ENCODE assay signal across 8 cellular contexts in genomic region chr17:40854175-40854814, GRCh38. TPM values are rescaled to one million over a fixed set of nuclear protein-coding genes. Genes with fewer than 3 reads are reported as not detected.
A peak's percentile ranks its signal among the peaks of the same experiment; 100 is the strongest.
DNase-seq lines count a peak whose midpoint lies in the region; ATAC-seq lines count a peak whose summit lies in the region.
"Had no signal": no experiment of that assay in that cellular context is flagged by ENCODE, and none has a peak within 500 bp of the region (broad histone marks: within the 10 kb centered on the region; RNA-seq: fewer than 3 reads in every experiment).

No MANE protein-coding gene starts in this region.

- no peak overlapping the region for H3K4me3 ChIP-seq in skeletal muscle cell (ENCODE audit: low read depth, low read length)

- ATAC-seq in GM18520 (IDR thresholded peaks at IDR 0.05; ENCODE audit: unreplicated experiment) (no peak), HG03354 (IDR thresholded peaks at IDR 0.05; ENCODE audit: poor library complexity, severe bottlenecking, unreplicated experiment) (no peak)
- ATAC-seq: natural killer cell treated with Interleukin-12 subunit alpha and Interleukin-12 subunit beta and Interleukin-15 and Interleukin-18, amount 100 ng/mL, for 72 hours had no signal

- DNase-seq in HPDE6-E6E7 (ENCODE audit: extremely low spot score) (peak; percentile 63), brain pericyte (ENCODE audit: low read depth, low spot score) (peak; percentile 29), skeletal muscle cell (ENCODE audit: low read depth) (peak; percentile 89), occipital lobe (lab: John Stamatoyannopoulos, UW) (no peak)
- DNase-seq: effector CD4-positive, alpha-beta T cell had no signal

RNA-seq across cellular contexts. Expression of gene KRT12, which starts 12.7 kb away (rescaled TPM):
- not detected for total RNA-seq in occipital lobe
- total RNA-seq: natural killer cell treated with Interleukin-12 subunit alpha and Interleukin-12 subunit beta and Interleukin-15 and Interleukin-18, amount 100 ng/mL, for 72 hours had no signal

RNA-seq across cellular contexts. Expression of gene KRT20, which starts 30.7 kb away (rescaled TPM):
- not detected for total RNA-seq in occipital lobe
- total RNA-seq: natural killer cell treated with Interleukin-12 subunit alpha and Interleukin-12 subunit beta and Interleukin-15 and Interleukin-18, amount 100 ng/mL, for 72 hours had no signal

RNA-seq across cellular contexts. Expression of gene KRT10, which starts 31.9 kb away (rescaled TPM):
- 1.9 TPM for total RNA-seq in occipital lobe

RNA-seq across cellular contexts. Expression of gene KRT28, which starts 54.5 kb away (rescaled TPM):
- not detected for total RNA-seq in occipital lobe
- total RNA-seq: natural killer cell treated with Interleukin-12 subunit alpha and Interleukin-12 subunit beta and Interleukin-15 and Interleukin-18, amount 100 ng/mL, for 72 hours had no signal
